15 cellular contexts compared by ENCODE assay signal in the genomic region with DNA sequence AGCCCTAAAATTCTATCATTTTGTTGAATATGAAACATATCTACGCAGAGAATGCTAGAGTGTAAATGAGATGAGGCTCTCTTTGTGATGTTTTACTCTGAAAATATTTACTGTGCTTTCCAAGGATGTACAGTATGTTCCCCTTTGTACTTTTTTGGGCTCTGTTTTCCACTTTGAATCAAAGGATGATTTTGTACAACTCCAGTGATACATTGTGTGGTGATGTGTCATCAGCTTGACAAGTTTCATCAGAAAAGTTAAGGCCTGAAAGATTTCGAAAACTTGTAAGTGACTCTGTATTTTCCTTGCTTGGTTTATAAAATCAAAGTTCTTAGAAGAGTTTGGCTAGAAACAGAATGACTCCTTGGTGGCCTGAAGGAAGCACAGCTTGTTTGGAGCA.
DNase-seq lines count a peak whose midpoint lies in the region; ATAC-seq and TF ChIP-seq lines count a peak whose summit lies in the region.
"Had no signal": no experiment of that assay in that cellular context is flagged by ENCODE, and none has a peak within 500 bp of the region (broad histone marks: within the 10 kb centered on the region; RNA-seq: fewer than 3 reads in every experiment).

No MANE protein-coding gene starts in this region.

- no peak for ATAC-seq in GM18520 (IDR thresholded peaks at IDR 0.05; ENCODE audit: unreplicated experiment)
- ATAC-seq in GM19395 (IDR thresholded peaks at IDR 0.05; ENCODE audit: unreplicated experiment): no peak
- ATAC-seq: lower lobe of right lung, right lobe of liver had no signal

- DNase-seq in AG08395 (ENCODE audit: low spot score) (peak; percentile 24), NCI-H226 (peak; percentile 7), choroid plexus epithelial cell (ENCODE audit: low read depth) (peak; percentile 92), kidney tubule cell (ENCODE audit: low spot score) (peak; percentile 12), posterior vena cava (ENCODE audit: low spot score) (no peak)
- DNase-seq in stimulated activated CD4-positive, alpha-beta T cell treated with anti-CD3 and anti-CD28 coated beads, Interleukin-12 subunit alpha, Interleukin-12 subunit beta, amount 100 ng/mL, for 4 hours: no peak
- DNase-seq: Calu3, GOT3, lower lobe of right lung, NCI-H1092 treated with DMSO at 0.1 percent for 48 hours, right lobe of liver, SW 1271 had no signal

- TF ChIP-seq CTCF in choroid plexus epithelial cell (conservative IDR thresholded peaks at IDR 0.05; ENCODE audit: low read depth, low read length): no peak

- no peak overlapping the region for H3K4me3 ChIP-seq in choroid plexus epithelial cell (ENCODE audit: low read depth, low read length)
- H3K4me3 ChIP-seq: lower lobe of right lung, neural progenitor cell, right lobe of liver had no signal

- intact Hi-C loops in posterior vena cava (cut with DNase I): no loop called here

Comparison
In these comparisons a context has a peak if more than half of its experiments do, and no peak if none do; other contexts are left out.
1. DNase-seq: peak in AG08395 (single experiment), NCI-H226 (single experiment), choroid plexus epithelial cell (single experiment) and kidney tubule cell (single experiment); none in stimulated activated CD4-positive, alpha-beta T cell treated with anti-CD3 and anti-CD28 coated beads, Interleukin-12 subunit alpha, Interleukin-12 subunit beta, amount 100 ng/mL, for 4 hours (single experiment) and posterior vena cava (single experiment).